ENCODE assay signal across 14 cellular contexts in genomic region chr1:173418107-173418985, GRCh38. TPM values are rescaled to one million over a fixed set of nuclear protein-coding genes. Genes with fewer than 3 reads are reported as not detected.
DNase-seq lines count a peak whose midpoint lies in the region; ATAC-seq and TF ChIP-seq lines count a peak whose summit lies in the region.
"Had no signal": no experiment of that assay in that cellular context is flagged by ENCODE, and none has a peak within 500 bp of the region (broad histone marks: within the 10 kb centered on the region; RNA-seq: fewer than 3 reads in every experiment).

No MANE protein-coding gene starts in this region.

- no peak overlapping the region for H3K4me3 ChIP-seq in mucosa of descending colon
- H3K4me3 ChIP-seq: right lobe of liver had no signal

- peak overlapping the region; percentile 90 to 97 (median 96) for H3K27ac Mint-ChIP-seq in IgD-negative memory B cell
- H3K27ac Mint-ChIP-seq: mesothelial cell of epicardium had no signal

- peak overlapping the region; percentile 9 to 70 (median 58) for H3K4me3 Mint-ChIP-seq in IgD-negative memory B cell
- H3K4me3 Mint-ChIP-seq: mesothelial cell of epicardium had no signal

- ATAC-seq in GM18511 (IDR thresholded peaks at IDR 0.05; ENCODE audit: unreplicated experiment) (peak; percentile 36), GM21717 (IDR thresholded peaks at IDR 0.05; ENCODE audit: unreplicated experiment) (peak; percentile 42), mucosa of descending colon (peak; percentile 10), HG03139 (IDR thresholded peaks at IDR 0.05; ENCODE audit: unreplicated experiment) (no peak)
- ATAC-seq: right lobe of liver had no signal

- H3K9me3 ChIP-seq in mucosa of descending colon, result no peaks in the 10 kb centered on the region
- H3K9me3 ChIP-seq: right lobe of liver had no signal

- intact Hi-C loops in mucosa of descending colon (cut with DNase I, micrococcal nuclease), result no loop called here

- no peaks in the 10 kb centered on the region for H3K36me3 Mint-ChIP-seq in IgD-negative memory B cell
- H3K36me3 Mint-ChIP-seq: mesothelial cell of epicardium had no signal

- H3K4me1 ChIP-seq in mucosa of descending colon (ENCODE audit: low read depth), result no peaks in the 10 kb centered on the region

- no peaks in the 10 kb centered on the region for H3K36me3 ChIP-seq in mucosa of descending colon (ENCODE audit: low read depth)
- H3K36me3 ChIP-seq: right lobe of liver had no signal

- peaks cover 55 to 71% (median 63%) of the 10 kb centered on the region in 3 donors for H3K4me1 Mint-ChIP-seq in IgD-negative memory B cell

- no peaks in the 10 kb centered on the region for H3K27me3 Mint-ChIP-seq in IgD-negative memory B cell

- no peak for DNase-seq in mucosa of descending colon
- no peak for DNase-seq in GM20000 (ENCODE audit: low spot score)
- no peak for DNase-seq in putamen (ENCODE audit: low spot score)
- DNase-seq in cortex of kidney (lab: John Stamatoyannopoulos, UW), result no peak
- DNase-seq: activated naive CD4-positive, alpha-beta T cell treated with Interleukin-2 at 50 U/mL for 16 hours; hypothalamus; NCI-H1694 treated with DMSO at 0.1 percent for 48 hours; right lobe of liver; Right ventricle myocardium superior had no signal

- no peaks in the 10 kb centered on the region for H3K9me3 Mint-ChIP-seq in IgD-negative memory B cell
- H3K9me3 Mint-ChIP-seq: mesothelial cell of epicardium had no signal

- TF ChIP-seq CTCF in mucosa of descending colon (IDR thresholded peaks at IDR 0.05), result no peak
- no peak for TF ChIP-seq CTCF in GM20000 (IDR thresholded peaks at IDR 0.05; ENCODE audit: extremely low read depth, missing control alignments)

RNA-seq across cellular contexts. Expression of gene PRDX6, which starts 58.8 kb away (rescaled TPM):
- polyA plus RNA-seq in IgD-negative memory B cell, result 84.7 TPM
- 100 to 1,000 TPM; 398 to 884 (median 511) TPM for total RNA-seq in mucosa of descending colon
